In the genomic region with DNA sequence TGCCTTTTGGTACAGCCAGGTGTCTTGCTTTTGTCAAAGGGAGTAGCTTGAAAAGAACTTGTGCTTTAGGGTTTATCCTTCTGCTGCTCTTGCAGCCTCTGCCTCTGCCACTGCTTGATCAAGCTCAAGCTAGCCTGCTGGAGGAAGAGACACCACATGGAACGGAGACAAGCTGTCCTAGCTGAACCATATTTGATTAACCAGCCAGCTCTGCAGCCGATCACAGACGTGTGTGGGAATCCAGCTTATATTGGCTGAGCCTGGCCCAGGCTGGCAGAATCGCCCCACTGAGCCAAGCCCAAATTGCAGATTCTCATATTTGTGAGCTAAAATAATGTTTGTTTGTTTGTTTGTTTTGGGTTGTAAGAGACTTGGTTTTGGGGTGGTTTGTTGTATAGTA, we compare ENCODE assay signal across 26 cellular contexts.
"Had no signal": no experiment of that assay in that cellular context is flagged by ENCODE, and none has a peak within 500 bp of the region (broad histone marks: within the 10 kb centered on the region; RNA-seq: fewer than 3 reads in every experiment).

No MANE protein-coding gene starts in this region.

- ATAC-seq: activated CD4-positive, alpha-beta T cell treated with anti-CD3 and anti-CD28 coated beads for 36 hours; activated CD8-positive, alpha-beta memory T cell treated with anti-CD3 and anti-CD28 coated beads, Interleukin-2, amount 10 ng/mL, durations not matched to agents 7 days and 5 days; activated CD8-positive, alpha-beta T cell treated with anti-CD3 and anti-CD28 coated beads, Interleukin-2, amount 10 ng/mL, durations not matched to agents 7 days and 5 days; activated naive CD8-positive, alpha-beta T cell treated with anti-CD3 and anti-CD28 coated beads, Interleukin-2, amount 50 U/mL, for 24 hours; gastrocnemius medialis had no signal

- H3K27ac ChIP-seq: adrenal gland, coronary artery, esophagus muscularis mucosa, foreskin keratinocyte, gastrocnemius medialis had no signal

- FAIRE-seq: bronchial epithelial cell had no signal

- H3K36me3 ChIP-seq: adrenal gland, esophagus muscularis mucosa, gastrocnemius medialis had no signal

- H3K4me3 ChIP-seq: adrenal gland, coronary artery, dorsolateral prefrontal cortex, esophagus muscularis mucosa, gastrocnemius medialis had no signal

- H3K27me3 ChIP-seq: adrenal gland, foreskin keratinocyte, gastrocnemius medialis had no signal

- DNase-seq: activated CD4-positive, alpha-beta memory T cell treated with anti-CD3 and anti-CD28 coated beads for 36 hours; activated CD4-positive, alpha-beta T cell treated with anti-CD3 and anti-CD28 coated beads for 36 hours; activated CD4-positive, alpha-beta T cell treated with anti-CD3 and anti-CD28 coated beads, Interleukin-2, amount 10 ng/mL, durations not matched to agents 24 days and 14 days; activated CD4-positive, CD25-positive, alpha-beta regulatory T cell; activated CD4-positive, CD25-positive, alpha-beta regulatory T cell treated with anti-CD3 and anti-CD28 coated beads, Interleukin-2, amount 50 U/mL, for 72 hours; activated CD8-positive, alpha-beta memory T cell treated with anti-CD3 and anti-CD28 coated beads, Interleukin-2, amount 10 ng/mL, durations not matched to agents 7 days and 5 days; activated CD8-positive, alpha-beta memory T cell treated with anti-CD3 and anti-CD28 coated beads, Interleukin-2, amount 50 U/mL, for 4 hours; activated CD8-positive, alpha-beta T cell treated with anti-CD3 and anti-CD28 coated beads, Interleukin-2, amount 10 ng/mL, durations not matched to agents 7 days and 5 days; activated effector memory CD4-positive, alpha-beta T cell treated with anti-CD3 and anti-CD28 coated beads, Interleukin-2, amount 50 U/mL, for 16 hours; activated naive CD4-positive, alpha-beta T cell treated with anti-CD3 and anti-CD28 coated beads for 36 hours; activated naive CD8-positive, alpha-beta T cell treated with anti-CD3 and anti-CD28 coated beads for 36 hours; activated naive CD8-positive, alpha-beta T cell treated with anti-CD3 and anti-CD28 coated beads, Interleukin-2, amount 50 U/mL, for 24 hours; activated T-cell treated with anti-CD3 and anti-CD28 coated beads, Interleukin-2, amount 50 U/mL, for 1 hour; activated T-cell treated with anti-CD3 and anti-CD28 coated beads, Interleukin-2, amount 50 U/mL, for 48 hours; adrenal gland; aorta; effector memory CD4-positive, alpha-beta T cell; erythroblast; gastrocnemius medialis; glutamatergic neuron; T-helper 2 cell had no signal

- H3K4me1 ChIP-seq: adrenal gland, esophagus muscularis mucosa, foreskin keratinocyte, gastrocnemius medialis had no signal

- H3K9me3 ChIP-seq: adrenal gland, esophagus muscularis mucosa, gastrocnemius medialis had no signal
